15 cellular contexts compared by ENCODE assay signal in the genomic region with DNA sequence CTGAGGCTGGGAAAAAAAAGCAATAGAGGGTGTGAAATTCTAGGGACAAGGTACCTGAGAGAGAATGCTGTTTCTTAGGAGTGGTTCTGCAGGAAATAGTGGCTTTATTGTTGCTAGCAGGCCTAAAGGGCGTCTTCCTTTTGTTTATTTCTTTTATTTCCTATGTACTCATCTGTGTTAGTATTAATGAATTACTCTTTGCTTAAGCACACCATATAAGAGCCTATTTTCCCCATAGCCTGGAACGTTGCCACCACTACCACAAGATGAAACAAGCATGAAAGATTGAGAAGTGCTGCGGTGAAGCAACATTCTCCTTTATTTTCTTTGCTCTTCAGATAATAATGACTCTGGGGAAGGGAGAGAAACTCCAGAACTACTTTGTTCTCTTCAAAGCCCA. TPM values are rescaled to one million over a fixed set of nuclear protein-coding genes. Genes with fewer than 3 reads are reported as not detected.
DNase-seq lines count a peak whose midpoint lies in the region; ATAC-seq, FAIRE-seq and TF ChIP-seq lines count a peak whose summit lies in the region.
"Had no signal": no experiment of that assay in that cellular context is flagged by ENCODE, and none has a peak within 500 bp of the region (broad histone marks: within the 10 kb centered on the region; RNA-seq: fewer than 3 reads in every experiment).

No MANE protein-coding gene starts in this region.

- peak; percentile 8 for ATAC-seq in K562
- peak; percentile 84 for ATAC-seq in left colon
- no peak for ATAC-seq in activated CD4-positive, alpha-beta T cell treated with anti-CD3 and anti-CD28 coated beads for 36 hours
- no peak for ATAC-seq in GM21390 (IDR thresholded peaks at IDR 0.05; ENCODE audit: unreplicated experiment)
- no peak for ATAC-seq in activated naive CD4-positive, alpha-beta T cell treated with anti-CD3 and anti-CD28 coated beads, Interleukin-2, amount 50 U/mL, for 72 hours
- ATAC-seq: stimulated activated memory B cell treated with anti-CD40 and anti-IgM and Interleukin-4, amounts not matched to agents 10 μg/mL and 1 μg/mL and 100 μg/mL, for 72 hours had no signal

- no peak for TF ChIP-seq POLR2A in K562 (conservative IDR thresholded peaks at IDR 0.05)

- peak overlapping the region; percentile 82 for H2AFZ ChIP-seq in K562 (ENCODE audit: low read depth, low read length)

- no peak overlapping the region for H3K4me3 Mint-ChIP-seq in activated CD4-positive, alpha-beta T cell treated with anti-CD3 and anti-CD28 coated beads for 36 hours
- H3K4me3 Mint-ChIP-seq: memory B cell; stimulated activated memory B cell treated with anti-CD40 and anti-IgM and Interleukin-4, amounts not matched to agents 10 μg/mL and 1 μg/mL and 100 μg/mL, for 72 hours had no signal

- no peaks in the 10 kb centered on the region for H3K27me3 Mint-ChIP-seq in activated CD4-positive, alpha-beta T cell treated with anti-CD3 and anti-CD28 coated beads for 36 hours
- H3K27me3 Mint-ChIP-seq: stimulated activated memory B cell treated with anti-CD40 and anti-IgM and Interleukin-4, amounts not matched to agents 10 μg/mL and 1 μg/mL and 100 μg/mL, for 72 hours had no signal

- no peaks in the 10 kb centered on the region for H3K9me3 ChIP-seq in K562 (replicated peaks; ENCODE audit: control insufficient read depth, insufficient read depth, low read depth, low read length)
- H3K9me3 ChIP-seq: SJCRH30 had no signal

- no peaks in the 10 kb centered on the region for H3K9me3 Mint-ChIP-seq in activated CD4-positive, alpha-beta T cell treated with anti-CD3 and anti-CD28 coated beads for 36 hours (ENCODE audit: low read depth)
- H3K9me3 Mint-ChIP-seq in activated naive CD4-positive, alpha-beta T cell treated with anti-CD3 and anti-CD28 coated beads, Interleukin-2, amount 50 U/mL, for 72 hours: no peaks in the 10 kb centered on the region
- H3K9me3 Mint-ChIP-seq: memory B cell; stimulated activated memory B cell treated with anti-CD40 and anti-IgM and Interleukin-4, amounts not matched to agents 10 μg/mL and 1 μg/mL and 100 μg/mL, for 72 hours had no signal

- H3K27me3 ChIP-seq in K562 (ENCODE audit: control insufficient read depth in 2 of 2, insufficient read depth in 2 of 2, low read length in 2 of 2): no peaks in the 10 kb centered on the region
- H3K27me3 ChIP-seq: SJCRH30 had no signal

- H3K4me1 ChIP-seq in K562 (replicated peaks in 1 of 2; ENCODE audit: control insufficient read depth in 2 of 2, insufficient read depth in 2 of 2, low read length in 2 of 2): peaks cover 0 to 34% of the 10 kb centered on the region in 2 experiments; a peak in 3 of 5 replicates
- H3K4me1 ChIP-seq: SJCRH30 had no signal

- in situ Hi-C loops in K562 (cut with MboI): no loop called here

- no peak overlapping the region for H3K4me3 ChIP-seq in K562
- H3K4me3 ChIP-seq: SJCRH30 had no signal

- no peaks in the 10 kb centered on the region for H3K9me1 ChIP-seq in K562 (ENCODE audit: control insufficient read depth, insufficient read depth, low read length)

- H3K36me3 Mint-ChIP-seq in activated CD4-positive, alpha-beta T cell treated with anti-CD3 and anti-CD28 coated beads for 36 hours (ENCODE audit: low read depth): no peaks in the 10 kb centered on the region
- H3K36me3 Mint-ChIP-seq in activated naive CD4-positive, alpha-beta T cell treated with anti-CD3 and anti-CD28 coated beads, Interleukin-2, amount 50 U/mL, for 72 hours: no peaks in the 10 kb centered on the region
- H3K36me3 Mint-ChIP-seq: memory B cell; stimulated activated memory B cell treated with anti-CD40 and anti-IgM and Interleukin-4, amounts not matched to agents 10 μg/mL and 1 μg/mL and 100 μg/mL, for 72 hours had no signal

- no peaks in the 10 kb centered on the region for H3K79me2 ChIP-seq in K562 (ENCODE audit: control insufficient read depth, insufficient read depth, low read length)

- intact Hi-C loops in K562 (cut with micrococcal nuclease): loop anchor here (2.0 kb wide), 1 partner anchor 48 kb away; no protein-coding TSS in a partner anchor
- intact Hi-C loops in left colon (cut with DNase I, micrococcal nuclease): no loop called here
- intact Hi-C loops in activated CD4-positive, alpha-beta T cell treated with anti-CD3 and anti-CD28 coated beads for 36 hours (cut with DNase I, micrococcal nuclease): no loop called here

- no peaks in the 10 kb centered on the region for H3K4me1 Mint-ChIP-seq in activated CD4-positive, alpha-beta T cell treated with anti-CD3 and anti-CD28 coated beads for 36 hours
- H3K4me1 Mint-ChIP-seq: memory B cell; stimulated activated memory B cell treated with anti-CD40 and anti-IgM and Interleukin-4, amounts not matched to agents 10 μg/mL and 1 μg/mL and 100 μg/mL, for 72 hours had no signal

- H3K27ac ChIP-seq in K562 (ENCODE audit: extremely low read depth, low read depth, low read length): peak overlapping the region; percentile 73
- H3K27ac ChIP-seq: SJCRH30 had no signal

- no peak for TF ChIP-seq CTCF in K562 (IDR thresholded peaks at IDR 0.05 in 2 of 3, conservative IDR thresholded peaks at IDR 0.05 in 1 of 3; ENCODE audit: insufficient read depth in 2 of 3, low read depth in 1 of 3, low read length in 3 of 3)

- peak overlapping the region in 1 of 2 experiments; percentile 51; a peak in 2 of 4 replicates for H3K9ac ChIP-seq in K562 (ENCODE audit: insufficient read depth in 1 of 2, low read depth in 2 of 2, low read length in 2 of 2)

- peak; percentile 11 for FAIRE-seq in K562 (lab: Jason Lieb, UNC)

- TF ChIP-seq EP300 in K562 (IDR thresholded peaks at IDR 0.05; ENCODE audit: low read length): no peak

- no TSS peak for BruUV-seq in K562 (replicated peaks; lab: Mats Ljungman, UMichigan)

- no peak for TF ChIP-seq RAD21 in K562 (CRISPR knock-in tag; conservative IDR thresholded peaks at IDR 0.05 in 1 of 2, IDR thresholded peaks at IDR 0.05 in 1 of 2)

- POLR2A ChIA-PET in K562 (lab: Yijun Ruan, JAX): interaction anchor here (1.4 kb wide), 1 partner anchor 14 kb away, joined by 3 read pairs; no protein-coding TSS in a partner anchor
- POLR2A ChIA-PET in activated CD4-positive, alpha-beta T cell treated with anti-CD3 and anti-CD28 coated beads for 36 hours (lab: Charles Lee): no interaction called here

- DNase-seq in DMS153 (lab: John Stamatoyannopoulos, UW) (peak; percentile 49), NCI-H2029 (lab: John Stamatoyannopoulos, UW) (peak; percentile 44), K562 (ENCODE audit: extremely low read depth in 1 of 4, low spot score in 3 of 4) (peak in 1 of 4 experiments; percentile 39), left colon (peak in 1 of 2 donors; percentile 15), NCI-H1436 treated with DMSO at 0.1 percent for 48 hours (lab: John Stamatoyannopoulos, UW) (no peak)
- no peak for DNase-seq in activated CD4-positive, alpha-beta T cell treated with anti-CD3 and anti-CD28 coated beads for 36 hours
- no peak for DNase-seq in activated naive CD4-positive, alpha-beta T cell treated with anti-CD3 and anti-CD28 coated beads, Interleukin-2, amount 50 U/mL, for 72 hours (ENCODE audit: low spot score in 2 of 2)
- DNase-seq: effector CD4-positive, alpha-beta T cell; EL; hippocampal formation; NCI-H1048; SJCRH30 had no signal

- no peaks in the 10 kb centered on the region for H4K20me1 ChIP-seq in K562 (replicated peaks; ENCODE audit: control insufficient read depth, insufficient read depth, low read length)

- H3K4me2 ChIP-seq in K562 (ENCODE audit: insufficient read depth, low read length): peak overlapping the region; percentile 6; the same call in 1 of the 2 replicates

- H3K27ac Mint-ChIP-seq in activated CD4-positive, alpha-beta T cell treated with anti-CD3 and anti-CD28 coated beads for 36 hours: no peak overlapping the region
- no peak overlapping the region for H3K27ac Mint-ChIP-seq in activated naive CD4-positive, alpha-beta T cell treated with anti-CD3 and anti-CD28 coated beads, Interleukin-2, amount 50 U/mL, for 72 hours
- H3K27ac Mint-ChIP-seq: memory B cell; stimulated activated memory B cell treated with anti-CD40 and anti-IgM and Interleukin-4, amounts not matched to agents 10 μg/mL and 1 μg/mL and 100 μg/mL, for 72 hours had no signal

- H3K36me3 ChIP-seq in K562 (ENCODE audit: control insufficient read depth, insufficient read depth, low read length): no peaks in the 10 kb centered on the region; the same call in 2 of the 3 replicates
- H3K36me3 ChIP-seq: SJCRH30 had no signal

- WGBS in K562 (ENCODE audit: insufficient coverage, low coverage, missing lambda C conversion rate): 13% methylated on average over 3 of the region's 3 CpGs

- CTCF ChIA-PET in K562 (lab: Yijun Ruan, JAX; ENCODE audit: low intra/inter-chr PET ratio): no interaction called here
- CTCF ChIA-PET in activated CD4-positive, alpha-beta T cell treated with anti-CD3 and anti-CD28 coated beads for 36 hours (lab: Charles Lee): interaction anchor here (0.8 kb wide), 1 partner anchor 15 kb away, joined by 3 read pairs; no protein-coding TSS in a partner anchor

TF ChIP-seq in K562, 482 proteins besides CTCF, POLR2A, EP300 and RAD21 (continues in another document):
- no peak for TF ChIP-seq CEBPG (CRISPR knock-in tag; IDR thresholded peaks at IDR 0.05)
- peak; percentile 22 to 59; a peak in 2 of 4 replicates for TF ChIP-seq CEBPG (tag; conservative IDR thresholded peaks at IDR 0.05 in 1 of 2, IDR thresholded peaks at IDR 0.05 in 1 of 2)
- TF ChIP-seq KDM2B (CRISPR knock-in tag; IDR thresholded peaks at IDR 0.05): no peak
- 0 out of 2 replicates have a peak, but pooled peaks have one; percentile 20 for TF ChIP-seq SMAD4 (CRISPR knock-in tag; conservative IDR thresholded peaks at IDR 0.05)

RNA-seq across cellular contexts. Expression of gene GOLIM4, which starts 21.3 kb away (rescaled TPM):
- total RNA-seq in K562 (2011; cell fraction: chromatin; rRNA removed; ENCODE audit: low replicate concordance): 19.0 and 64.7 TPM in 2 replicates
- 22.7 and 26.3 TPM in 2 replicates for total RNA-seq in K562 (2011; cell fraction: nucleolus; rRNA removed)
- total RNA-seq in K562 (2011; cell fraction: nucleoplasm; rRNA removed): 35.1 and 43.4 TPM in 2 replicates
- total RNA-seq in K562 (2014; rRNA removed) (39.4 and 43.7 TPM in 2 replicates), K562 (2014; rRNA removed; fragmentation: Illumina TruSeq; extraction: Trizol) (31.9 and 36.8 TPM in 2 replicates), K562 (2015; rRNA removed; fragmentation: Illumina TruSeq; extraction: Trizol) (36.0 TPM in 2 replicates), K562 (2021) (27.0 and 29.2 TPM in 2 replicates), left colon (10 to 100 TPM; 95.4 to 97.6 TPM)
- polyA plus RNA-seq in K562 (2011; rRNA removed) (9.3 and 12.8 TPM in 2 replicates), K562 (2014; fragmentation: Illumina TruSeq; extraction: Trizol) (32.6 and 37.5 TPM in 2 replicates), K562 (2014; fragmentation: Nextera tagmentation; extraction: Ambion mirVana) (10 to 100 TPM; 11.3 to 12.0 TPM), K562 (2014; rRNA removed) (20.5 and 31.0 TPM in 2 replicates)
- 7.7 and 9.2 TPM in 2 replicates for polyA plus RNA-seq in K562 (2011; cell fraction: cytosol; rRNA removed)
- polyA plus RNA-seq in K562 (2011; cell fraction: nucleus; rRNA removed): 16.0 and 16.9 TPM in 2 replicates
- 29.7 TPM in 2 replicates for polyA plus RNA-seq in K562 (2012)
- 41.7 and 56.2 TPM in 2 replicates for polyA minus RNA-seq in K562 (2011; rRNA and poly(A)+ RNA removed)
- 17.6 and 25.5 TPM in 2 replicates for polyA minus RNA-seq in K562 (2011; cell fraction: cytosol; rRNA and poly(A)+ RNA removed)
- 21.0 and 36.3 TPM in 2 replicates for polyA minus RNA-seq in K562 (2011; cell fraction: nucleus; rRNA and poly(A)+ RNA removed)
- 1 to 10 TPM; 3.2 to 4.1 TPM for total RNA-seq in activated CD4-positive, alpha-beta T cell treated with anti-CD3 and anti-CD28 coated beads for 36 hours
- total RNA-seq in activated naive CD4-positive, alpha-beta T cell treated with anti-CD3 and anti-CD28 coated beads, Interleukin-2, amount 50 U/mL, for 72 hours: 1 to 10 TPM; 1.6 to 4.2 TPM

Comparison
In these comparisons a context has a peak if more than half of its experiments do, and no peak if none do; other contexts are left out.
1. DNase-seq: peak in DMS153 (single experiment) and NCI-H2029 (single experiment); none in activated CD4-positive, alpha-beta T cell treated with anti-CD3 and anti-CD28 coated beads for 36 hours (single experiment), NCI-H1436 treated with DMSO at 0.1 percent for 48 hours (single experiment) and activated naive CD4-positive, alpha-beta T cell treated with anti-CD3 and anti-CD28 coated beads, Interleukin-2, amount 50 U/mL, for 72 hours (0 of 2).
2. ATAC-seq: peak in K562 (single experiment) and left colon (single experiment); none in activated CD4-positive, alpha-beta T cell treated with anti-CD3 and anti-CD28 coated beads for 36 hours (single experiment), GM21390 (single experiment) and activated naive CD4-positive, alpha-beta T cell treated with anti-CD3 and anti-CD28 coated beads, Interleukin-2, amount 50 U/mL, for 72 hours (0 of 2).